In genomic region chr15:44829150-44829549, GRCh38 we compare ENCODE assay signal across 7 cellular contexts.
DNase-seq lines count a peak whose midpoint lies in the region; ATAC-seq, FAIRE-seq and TF ChIP-seq lines count a peak whose summit lies in the region.
"Not testable (repeated sequence)": the region's sequence is repeated elsewhere in the genome, so short reads cannot be mapped to it uniquely, and the experiment has no call there.

No MANE protein-coding gene starts in this region.

- BruUV-seq in K562 (replicated peaks; lab: Mats Ljungman, UMichigan), result not testable (repeated sequence)

- not testable (repeated sequence) for ATAC-seq in DND-41 (ENCODE audit: insufficient read depth, low read depth)
- ATAC-seq in K562, result peak; percentile 25

- H2AFZ ChIP-seq in DND-41 (ENCODE audit: low read depth, low read length) (peak overlapping the region; percentile 36; the same call in 1 of the 2 replicates), K562 (ENCODE audit: low read depth, low read length) (peak overlapping the region; percentile 86)

- H3K79me2 ChIP-seq in DND-41 (ENCODE audit: insufficient read depth, low read length); K562 (ENCODE audit: control insufficient read depth, insufficient read depth, low read length): not testable (repeated sequence)

- not testable (repeated sequence) for H3K9me3 ChIP-seq in DND-41 (ENCODE audit: insufficient read depth, low read length, severe bottlenecking); K562 (replicated peaks; ENCODE audit: control insufficient read depth, insufficient read depth, low read depth, low read length)

- CTCF ChIA-PET in K562 (lab: Yijun Ruan, JAX; ENCODE audit: low intra/inter-chr PET ratio), result interaction anchor here (0.6 kb wide), 1 partner anchor 15 kb away, joined by 4 read pairs; no protein-coding TSS in a partner anchor

- in situ Hi-C loops in K562 (cut with MboI), result not testable (repeated sequence)

- H3K4me3 ChIP-seq in DND-41 (ENCODE audit: low read depth in 1 of 2, low read length in 2 of 2); K562; dorsolateral prefrontal cortex: not testable (repeated sequence)

- H3K9ac ChIP-seq in DND-41 (ENCODE audit: low read depth, low read length), result peak overlapping the region; percentile 41
- not testable (repeated sequence) for H3K9ac ChIP-seq in K562 (ENCODE audit: insufficient read depth in 1 of 2, low read depth in 2 of 2, low read length in 2 of 2)

- TF ChIP-seq POLR2A in K562 (conservative IDR thresholded peaks at IDR 0.05), result not testable (repeated sequence)

- TF ChIP-seq RAD21 in K562 (CRISPR knock-in tag; conservative IDR thresholded peaks at IDR 0.05 in 1 of 2, IDR thresholded peaks at IDR 0.05 in 1 of 2), result not testable (repeated sequence)

- not testable (repeated sequence) for TF ChIP-seq EP300 in K562 (IDR thresholded peaks at IDR 0.05; ENCODE audit: low read length)

- H3K27me3 ChIP-seq in DND-41 (ENCODE audit: insufficient read depth, low read length, poor library complexity); K562 (ENCODE audit: control insufficient read depth in 2 of 2, insufficient read depth in 2 of 2, low read length in 2 of 2); dorsolateral prefrontal cortex; layer of hippocampus (ENCODE audit: control insufficient read depth, insufficient read depth, low read length): not testable (repeated sequence)

- peak; percentile 15 for FAIRE-seq in K562 (lab: Jason Lieb, UNC)

- not testable (repeated sequence) for H3K9me1 ChIP-seq in K562 (ENCODE audit: control insufficient read depth, insufficient read depth, low read length)

- H3K27ac ChIP-seq in DND-41 (ENCODE audit: low read length), result peak overlapping the region; percentile 99
- H3K27ac ChIP-seq in K562 (ENCODE audit: extremely low read depth, low read depth, low read length), result not testable (repeated sequence)
- H3K27ac ChIP-seq in dorsolateral prefrontal cortex, result peak overlapping the region in 38 of 59 donors; percentile 16 to 86 (median 56)
- peak overlapping the region; percentile 32 for H3K27ac ChIP-seq in layer of hippocampus (ENCODE audit: low read depth, low read length)
- H3K27ac ChIP-seq in temporal lobe (ENCODE audit: low read depth, low read length), result peak overlapping the region; percentile 60

- not testable (repeated sequence) for TF ChIP-seq CTCF in DND-41 (IDR thresholded peaks at IDR 0.05; ENCODE audit: borderline replicate concordance, extremely low read depth, low read length, poor library complexity, severe bottlenecking); K562 (IDR thresholded peaks at IDR 0.05 in 2 of 3, conservative IDR thresholded peaks at IDR 0.05 in 1 of 3; ENCODE audit: insufficient read depth in 2 of 3, low read depth in 1 of 3, low read length in 3 of 3); dorsolateral prefrontal cortex (IDR thresholded peaks at IDR 0.05 in 54 of 56, conservative IDR thresholded peaks at IDR 0.05 in 2 of 56; ENCODE audit: low read depth in 1 of 56, partially characterized antibody in 56 of 56)

- intact Hi-C loops in K562 (cut with micrococcal nuclease); dorsolateral prefrontal cortex (cut with DNase I): not testable (repeated sequence)

- peaks cover 47% of the 10 kb centered on the region for H3K4me1 ChIP-seq in DND-41 (ENCODE audit: insufficient read depth, low read length)
- H3K4me1 ChIP-seq in K562 (replicated peaks in 1 of 2; ENCODE audit: control insufficient read depth in 2 of 2, insufficient read depth in 2 of 2, low read length in 2 of 2), result peaks cover 7 to 20% of the 10 kb centered on the region in 2 experiments; a peak in 4 of 5 replicates

- not testable (repeated sequence) for H3K36me3 ChIP-seq in DND-41 (ENCODE audit: insufficient read depth, low read length); K562 (ENCODE audit: control insufficient read depth, insufficient read depth, low read length)

- DNase-seq in DND-41, result peak; percentile 7
- DNase-seq in NCI-H2107 treated with DMSO at 0.1 percent for 48 hours (lab: John Stamatoyannopoulos, UW; ENCODE audit: unreplicated experiment), result peak; percentile 35
- DNase-seq in K562 (ENCODE audit: extremely low read depth in 1 of 4, low spot score in 3 of 4); dorsolateral prefrontal cortex: not testable (repeated sequence)
- DNase-seq in pons (ENCODE audit: low spot score), result peak; percentile 61

- POLR2A ChIA-PET in K562 (lab: Yijun Ruan, JAX), result not testable (repeated sequence)

- peak overlapping the region; percentile 36; the same call in 1 of the 2 replicates for H3K4me2 ChIP-seq in DND-41 (ENCODE audit: insufficient read depth, low read length)
- peak overlapping the region; percentile 25; the same call in 1 of the 2 replicates for H3K4me2 ChIP-seq in K562 (ENCODE audit: insufficient read depth, low read length)

- WGBS in K562 (ENCODE audit: insufficient coverage, low coverage, missing lambda C conversion rate), result 25% methylated on average over 4 of the region's 4 CpGs

- not testable (repeated sequence) for H4K20me1 ChIP-seq in DND-41 (ENCODE audit: insufficient read depth, low read length); K562 (replicated peaks; ENCODE audit: control insufficient read depth, insufficient read depth, low read length)

TF ChIP-seq in K562, 482 proteins besides CTCF, POLR2A, EP300 and RAD21:
- TF ChIP-seq HDAC8 (tag; IDR thresholded peaks at IDR 0.05) (0 out of 2 replicates have a peak, but pooled peaks have one; percentile 45), DMBX1 (CRISPR knock-in tag; IDR thresholded peaks at IDR 0.05; ENCODE audit: borderline replicate concordance) (peak; percentile 48; the same call in 1 of the 2 replicates), L3MBTL2 (IDR thresholded peaks at IDR 0.05) (peak; percentile 42; the same call in 1 of the 2 replicates), CXXC5 (CRISPR knock-in tag; IDR thresholded peaks at IDR 0.05) (peak; percentile 24; the same call in 1 of the 2 replicates), SMAD4 (CRISPR knock-in tag; conservative IDR thresholded peaks at IDR 0.05) (0 out of 2 replicates have a peak, but pooled peaks have one; percentile 42)
- TF ChIP-seq, protein P1, sequence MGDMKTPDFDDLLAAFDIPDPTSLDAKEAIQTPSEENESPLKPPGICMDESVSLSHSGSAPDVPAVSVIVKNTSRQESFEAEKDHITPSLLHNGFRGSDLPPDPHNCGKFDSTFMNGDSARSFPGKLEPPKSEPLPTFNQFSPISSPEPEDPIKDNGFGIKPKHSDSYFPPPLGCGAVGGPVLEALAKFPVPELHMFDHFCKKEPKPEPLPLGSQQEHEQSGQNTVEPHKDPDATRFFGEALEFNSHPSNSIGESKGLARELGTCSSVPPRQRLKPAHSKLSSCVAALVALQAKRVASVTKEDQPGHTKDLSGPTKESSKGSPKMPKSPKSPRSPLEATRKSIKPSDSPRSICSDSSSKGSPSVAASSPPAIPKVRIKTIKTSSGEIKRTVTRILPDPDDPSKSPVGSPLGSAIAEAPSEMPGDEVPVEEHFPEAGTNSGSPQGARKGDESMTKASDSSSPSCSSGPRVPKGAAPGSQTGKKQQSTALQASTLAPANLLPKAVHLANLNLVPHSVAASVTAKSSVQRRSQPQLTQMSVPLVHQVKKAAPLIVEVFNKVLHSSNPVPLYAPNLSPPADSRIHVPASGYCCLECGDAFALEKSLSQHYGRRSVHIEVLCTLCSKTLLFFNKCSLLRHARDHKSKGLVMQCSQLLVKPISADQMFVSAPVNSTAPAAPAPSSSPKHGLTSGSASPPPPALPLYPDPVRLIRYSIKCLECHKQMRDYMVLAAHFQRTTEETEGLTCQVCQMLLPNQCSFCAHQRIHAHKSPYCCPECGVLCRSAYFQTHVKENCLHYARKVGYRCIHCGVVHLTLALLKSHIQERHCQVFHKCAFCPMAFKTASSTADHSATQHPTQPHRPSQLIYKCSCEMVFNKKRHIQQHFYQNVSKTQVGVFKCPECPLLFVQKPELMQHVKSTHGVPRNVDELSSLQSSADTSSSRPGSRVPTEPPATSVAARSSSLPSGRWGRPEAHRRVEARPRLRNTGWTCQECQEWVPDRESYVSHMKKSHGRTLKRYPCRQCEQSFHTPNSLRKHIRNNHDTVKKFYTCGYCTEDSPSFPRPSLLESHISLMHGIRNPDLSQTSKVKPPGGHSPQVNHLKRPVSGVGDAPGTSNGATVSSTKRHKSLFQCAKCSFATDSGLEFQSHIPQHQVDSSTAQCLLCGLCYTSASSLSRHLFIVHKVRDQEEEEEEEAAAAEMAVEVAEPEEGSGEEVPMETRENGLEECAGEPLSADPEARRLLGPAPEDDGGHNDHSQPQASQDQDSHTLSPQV (IDR thresholded peaks at IDR 0.05), result 0 out of 2 replicates have a peak, but pooled peaks have one; percentile 51
